ENCODE assay signal across 8 cellular contexts in the genomic region with DNA sequence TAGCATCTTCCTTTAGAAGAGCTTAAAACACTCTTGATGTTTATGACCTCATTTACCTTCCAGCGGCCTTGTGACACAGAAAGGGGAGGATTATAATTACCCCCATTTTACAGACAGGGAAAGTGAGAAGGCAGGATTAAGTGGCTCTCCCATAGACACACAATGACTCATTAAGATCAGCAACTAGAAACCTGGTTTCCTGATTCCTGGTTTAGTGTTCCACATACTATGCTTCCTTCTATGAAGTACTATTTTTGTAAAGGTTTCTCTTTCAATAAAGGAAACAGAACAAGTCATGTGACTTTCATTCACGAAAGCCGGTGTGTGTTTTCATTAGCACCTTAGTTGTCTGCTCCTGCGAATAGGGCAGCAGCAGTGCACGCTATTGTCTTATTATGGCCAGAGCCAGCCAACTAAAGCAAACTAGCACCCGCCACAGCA. TPM values are rescaled to one million over a fixed set of nuclear protein-coding genes. Genes with fewer than 3 reads are reported as not detected.
DNase-seq lines count a peak whose midpoint lies in the region; ATAC-seq and TF ChIP-seq lines count a peak whose summit lies in the region.

No MANE protein-coding gene starts in this region.

- peaks cover 58% of the 10 kb centered on the region for H3K4me1 Mint-ChIP-seq in activated CD4-positive, alpha-beta T cell treated with anti-CD3 and anti-CD28 coated beads, Interleukin-2, amount 10 ng/mL, durations not matched to agents 7 days and 5 days
- H3K4me1 Mint-ChIP-seq in stimulated activated naive CD8-positive, alpha-beta T cell treated with anti-CD3 and anti-CD28 coated beads, Interleukin-15, Interleukin-2, amounts not matched to agents 100 ng/mL and 50 ng/mL, for 24 hours (ENCODE audit: low read depth): peaks cover 64% of the 10 kb centered on the region

- peak; percentile 93 for ATAC-seq in esophagus mucosa
- no peak for ATAC-seq in GM21447 (IDR thresholded peaks at IDR 0.05; ENCODE audit: unreplicated experiment)
- no peak for ATAC-seq in HG02763 (IDR thresholded peaks at IDR 0.05; ENCODE audit: unreplicated experiment)

- peak overlapping the region; percentile 11 for H3K4me3 Mint-ChIP-seq in activated CD4-positive, alpha-beta T cell treated with anti-CD3 and anti-CD28 coated beads, Interleukin-2, amount 10 ng/mL, durations not matched to agents 7 days and 5 days
- H3K4me3 Mint-ChIP-seq in stimulated activated naive CD8-positive, alpha-beta T cell treated with anti-CD3 and anti-CD28 coated beads, Interleukin-15, Interleukin-2, amounts not matched to agents 100 ng/mL and 50 ng/mL, for 24 hours: peak overlapping the region; percentile 69

- no peaks in the 10 kb centered on the region for H3K9me3 Mint-ChIP-seq in activated CD4-positive, alpha-beta T cell treated with anti-CD3 and anti-CD28 coated beads, Interleukin-2, amount 10 ng/mL, durations not matched to agents 7 days and 5 days
- no peaks in the 10 kb centered on the region for H3K9me3 Mint-ChIP-seq in stimulated activated naive CD8-positive, alpha-beta T cell treated with anti-CD3 and anti-CD28 coated beads, Interleukin-15, Interleukin-2, amounts not matched to agents 100 ng/mL and 50 ng/mL, for 24 hours

- peaks cover 3% of the 10 kb centered on the region for H3K4me1 ChIP-seq in osteoblast (ENCODE audit: insufficient read depth, low read length)

- no peak overlapping the region for H3K4me3 ChIP-seq in osteoblast (ENCODE audit: insufficient read depth, low read length)

- no peaks in the 10 kb centered on the region for H3K27me3 Mint-ChIP-seq in activated CD4-positive, alpha-beta T cell treated with anti-CD3 and anti-CD28 coated beads, Interleukin-2, amount 10 ng/mL, durations not matched to agents 7 days and 5 days
- H3K27me3 Mint-ChIP-seq in stimulated activated naive CD8-positive, alpha-beta T cell treated with anti-CD3 and anti-CD28 coated beads, Interleukin-15, Interleukin-2, amounts not matched to agents 100 ng/mL and 50 ng/mL, for 24 hours: no peaks in the 10 kb centered on the region

- no peaks in the 10 kb centered on the region for H4K20me1 ChIP-seq in osteoblast (ENCODE audit: insufficient read depth, low read length)

- no peak overlapping the region for H3K4me2 ChIP-seq in osteoblast (ENCODE audit: insufficient read depth, low read length)

- DNase-seq in activated CD4-positive, alpha-beta T cell treated with anti-CD3 and anti-CD28 coated beads, Interleukin-2, amount 10 ng/mL, durations not matched to agents 7 days and 5 days: peak; percentile 32
- no peak for DNase-seq in activated CD4-positive, alpha-beta T cell treated with anti-CD3 and anti-CD28 coated beads for 1 hour
- DNase-seq in SHP77 treated with DMSO at 0.1 percent for 48 hours (lab: John Stamatoyannopoulos, UW) (peak; percentile 60), osteoblast (ENCODE audit: insufficient read length, low spot score, missing footprints) (no peak)

- H3K27ac ChIP-seq in osteoblast (ENCODE audit: low read depth, low read length): no peak overlapping the region

- no peak for TF ChIP-seq CTCF in osteoblast (IDR thresholded peaks at IDR 0.05; ENCODE audit: extremely low read depth, low read depth, low read length)

- CTCF ChIA-PET in activated CD4-positive, alpha-beta T cell treated with anti-CD3 and anti-CD28 coated beads, Interleukin-2, amount 10 ng/mL, durations not matched to agents 7 days and 5 days (lab: Charles Lee): no interaction called here

- peaks cover 37% of the 10 kb centered on the region for H3K79me2 ChIP-seq in osteoblast (ENCODE audit: insufficient read depth, low read length)

- H3K36me3 ChIP-seq in osteoblast (ENCODE audit: insufficient read depth, low read length): no peaks in the 10 kb centered on the region

- H2AFZ ChIP-seq in osteoblast (ENCODE audit: low read length): no peak overlapping the region

- peak overlapping the region; percentile 74 for H3K27ac Mint-ChIP-seq in activated CD4-positive, alpha-beta T cell treated with anti-CD3 and anti-CD28 coated beads, Interleukin-2, amount 10 ng/mL, durations not matched to agents 7 days and 5 days
- peak overlapping the region; percentile 21 for H3K27ac Mint-ChIP-seq in stimulated activated naive CD8-positive, alpha-beta T cell treated with anti-CD3 and anti-CD28 coated beads, Interleukin-15, Interleukin-2, amounts not matched to agents 100 ng/mL and 50 ng/mL, for 24 hours

- no peaks in the 10 kb centered on the region for H3K27me3 ChIP-seq in osteoblast (ENCODE audit: insufficient read depth, low read length)

- POLR2A ChIA-PET in activated CD4-positive, alpha-beta T cell treated with anti-CD3 and anti-CD28 coated beads, Interleukin-2, amount 10 ng/mL, durations not matched to agents 7 days and 5 days (lab: Charles Lee): no interaction called here

- no peaks in the 10 kb centered on the region for H3K9me3 ChIP-seq in osteoblast (ENCODE audit: low read depth, low read length)

- peaks cover 18% of the 10 kb centered on the region for H3K36me3 Mint-ChIP-seq in activated CD4-positive, alpha-beta T cell treated with anti-CD3 and anti-CD28 coated beads, Interleukin-2, amount 10 ng/mL, durations not matched to agents 7 days and 5 days (ENCODE audit: low read depth)
- H3K36me3 Mint-ChIP-seq in stimulated activated naive CD8-positive, alpha-beta T cell treated with anti-CD3 and anti-CD28 coated beads, Interleukin-15, Interleukin-2, amounts not matched to agents 100 ng/mL and 50 ng/mL, for 24 hours (ENCODE audit: low read depth): no peaks in the 10 kb centered on the region

RNA-seq across cellular contexts. Expression of gene IRS2, which starts 8.3 kb away (rescaled TPM):
- total RNA-seq in activated CD4-positive, alpha-beta T cell treated with anti-CD3 and anti-CD28 coated beads, Interleukin-2, amount 10 ng/mL, durations not matched to agents 7 days and 5 days: 1 to 10 TPM; 3.4 to 4.2 TPM
- total RNA-seq in esophagus mucosa (1.6 TPM), osteoblast (7.1 and 8.3 TPM in 2 replicates)

Comparison
In these comparisons a context has a peak if more than half of its experiments do, and no peak if none do; other contexts are left out.
1. DNase-seq: peak in activated CD4-positive, alpha-beta T cell treated with anti-CD3 and anti-CD28 coated beads, Interleukin-2, amount 10 ng/mL, durations not matched to agents 7 days and 5 days (single experiment) and SHP77 treated with DMSO at 0.1 percent for 48 hours (single experiment); none in activated CD4-positive, alpha-beta T cell treated with anti-CD3 and anti-CD28 coated beads for 1 hour (single experiment) and osteoblast (single experiment).